Comparison of ENCODE assay signal across 8 cellular contexts in the genomic region with DNA sequence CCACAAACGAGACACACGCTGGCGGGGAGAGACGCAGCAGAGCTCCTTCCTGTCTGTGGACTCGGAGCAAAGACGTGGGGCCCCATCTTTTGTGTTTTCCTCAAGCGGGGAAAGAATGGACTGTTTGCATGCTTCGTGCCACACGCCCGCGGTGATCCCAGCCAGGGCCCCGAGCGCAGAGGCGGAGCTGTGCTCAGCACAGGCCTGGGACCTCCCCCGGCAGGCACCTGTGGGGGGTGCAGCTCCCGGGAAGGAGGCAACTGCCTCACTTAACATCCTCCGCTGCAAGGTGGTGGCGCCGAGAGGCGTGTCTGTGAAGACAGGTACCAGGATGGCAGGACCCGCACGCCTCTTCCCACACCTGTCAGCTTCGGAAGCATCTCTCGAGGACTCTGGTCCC. TPM values are rescaled to one million over a fixed set of nuclear protein-coding genes. Genes with fewer than 3 reads are reported as not detected.
A peak's percentile ranks its signal among the peaks of the same experiment; 100 is the strongest.
DNase-seq lines count a peak whose midpoint lies in the region; ATAC-seq and TF ChIP-seq lines count a peak whose summit lies in the region.

No MANE protein-coding gene starts in this region.

- peaks cover 34% of the 10 kb centered on the region for H3K4me1 Mint-ChIP-seq in activated naive CD8-positive, alpha-beta T cell treated with anti-CD3 and anti-CD28 coated beads, Interleukin-2, amount 10 ng/mL, durations not matched to agents 7 days and 5 days
- peaks cover 22% of the 10 kb centered on the region for H3K4me1 Mint-ChIP-seq in neural crest cell

- POLR2A ChIA-PET in activated naive CD8-positive, alpha-beta T cell treated with anti-CD3 and anti-CD28 coated beads, Interleukin-2, amount 10 ng/mL, durations not matched to agents 7 days and 5 days (lab: Charles Lee) = interaction anchor here (1.0 kb wide), 2 partner anchors 133 to 1095 kb away, joined by 3 to 4 read pairs; no protein-coding TSS in a partner anchor

- peak overlapping the region; percentile 40 for H3K4me3 Mint-ChIP-seq in activated naive CD8-positive, alpha-beta T cell treated with anti-CD3 and anti-CD28 coated beads, Interleukin-2, amount 10 ng/mL, durations not matched to agents 7 days and 5 days
- H3K4me3 Mint-ChIP-seq in neural crest cell = no peak overlapping the region

- peak; percentile 43 for ATAC-seq in activated naive CD8-positive, alpha-beta T cell treated with anti-CD3 and anti-CD28 coated beads, Interleukin-2, amount 10 ng/mL, durations not matched to agents 7 days and 5 days (ENCODE audit: low read depth)
- no peak for ATAC-seq in GM18511 (IDR thresholded peaks at IDR 0.05; ENCODE audit: unreplicated experiment)
- no peak for ATAC-seq in GM18519 (IDR thresholded peaks at IDR 0.05; ENCODE audit: low FRiP score, unreplicated experiment)

- H3K9me3 Mint-ChIP-seq in activated naive CD8-positive, alpha-beta T cell treated with anti-CD3 and anti-CD28 coated beads, Interleukin-2, amount 10 ng/mL, durations not matched to agents 7 days and 5 days = no peaks in the 10 kb centered on the region
- peaks cover under 1% of the 10 kb centered on the region for H3K9me3 Mint-ChIP-seq in neural crest cell

- H3K36me3 Mint-ChIP-seq in activated naive CD8-positive, alpha-beta T cell treated with anti-CD3 and anti-CD28 coated beads, Interleukin-2, amount 10 ng/mL, durations not matched to agents 7 days and 5 days = peaks cover 2% of the 10 kb centered on the region
- H3K36me3 Mint-ChIP-seq in neural crest cell (ENCODE audit: low read depth) = peaks cover under 1% of the 10 kb centered on the region

- peaks cover 11% of the 10 kb centered on the region for H3K27me3 Mint-ChIP-seq in activated naive CD8-positive, alpha-beta T cell treated with anti-CD3 and anti-CD28 coated beads, Interleukin-2, amount 10 ng/mL, durations not matched to agents 7 days and 5 days
- H3K27me3 Mint-ChIP-seq in neural crest cell (ENCODE audit: low read depth) = peaks cover 10% of the 10 kb centered on the region

- H3K27ac Mint-ChIP-seq in activated naive CD8-positive, alpha-beta T cell treated with anti-CD3 and anti-CD28 coated beads, Interleukin-2, amount 10 ng/mL, durations not matched to agents 7 days and 5 days = peak overlapping the region; percentile 58
- peak overlapping the region; percentile 67 for H3K27ac Mint-ChIP-seq in neural crest cell (ENCODE audit: unreplicated experiment)

- DNase-seq in AG08395 (ENCODE audit: low spot score) = peak; percentile 11
- DNase-seq in T-helper 2 cell = peak in 3 of 5 experiments; percentile 10 to 42 (median 32)
- DNase-seq in activated naive CD8-positive, alpha-beta T cell treated with anti-CD3 and anti-CD28 coated beads, Interleukin-2, amount 10 ng/mL, durations not matched to agents 7 days and 5 days = peak; percentile 66
- no peak for DNase-seq in neural crest cell (ENCODE audit: low read depth, low spot score)
- DNase-seq in amniotic stem cell (lab: John Stamatoyannopoulos, UW) = no peak
- DNase-seq in NCI-H2029 treated with DMSO at 0.1 percent for 48 hours (lab: John Stamatoyannopoulos, UW) = no peak

- TF ChIP-seq CTCF in neural crest cell (conservative IDR thresholded peaks at IDR 0.05) = no peak

RNA-seq across cellular contexts. Expression of gene TRARG1, which starts 19.2 kb away (rescaled TPM):
- total RNA-seq in activated naive CD8-positive, alpha-beta T cell treated with anti-CD3 and anti-CD28 coated beads, Interleukin-2, amount 10 ng/mL, durations not matched to agents 7 days and 5 days = under 1 TPM; 0.51 to 0.58 TPM
- total RNA-seq in neural crest cell = 0.07 and 0.18 TPM in 2 replicates

RNA-seq across cellular contexts. Expression of gene BHLHA9, which starts 28.4 kb away (rescaled TPM):
- not detected for total RNA-seq in activated naive CD8-positive, alpha-beta T cell treated with anti-CD3 and anti-CD28 coated beads, Interleukin-2, amount 10 ng/mL, durations not matched to agents 7 days and 5 days
- total RNA-seq in neural crest cell = not detected in 2 replicates

Comparison
In these comparisons a context has a peak if more than half of its experiments do, and no peak if none do; other contexts are left out.
1. DNase-seq: peak in AG08395 (single experiment), T-helper 2 cell (3 of 5) and activated naive CD8-positive, alpha-beta T cell treated with anti-CD3 and anti-CD28 coated beads, Interleukin-2, amount 10 ng/mL, durations not matched to agents 7 days and 5 days (single experiment); none in neural crest cell (single experiment), amniotic stem cell (single experiment) and NCI-H2029 treated with DMSO at 0.1 percent for 48 hours (single experiment).